1 cellular context compared by ENCODE assay signal in genomic region chr19:576768-577438, GRCh38.
TF ChIP-seq lines count a peak whose summit lies in the region.

No MANE protein-coding gene starts in this region.

TF ChIP-seq in K562, 482 proteins besides CTCF, POLR2A, EP300 and RAD21:
- TF ChIP-seq, protein P1, sequence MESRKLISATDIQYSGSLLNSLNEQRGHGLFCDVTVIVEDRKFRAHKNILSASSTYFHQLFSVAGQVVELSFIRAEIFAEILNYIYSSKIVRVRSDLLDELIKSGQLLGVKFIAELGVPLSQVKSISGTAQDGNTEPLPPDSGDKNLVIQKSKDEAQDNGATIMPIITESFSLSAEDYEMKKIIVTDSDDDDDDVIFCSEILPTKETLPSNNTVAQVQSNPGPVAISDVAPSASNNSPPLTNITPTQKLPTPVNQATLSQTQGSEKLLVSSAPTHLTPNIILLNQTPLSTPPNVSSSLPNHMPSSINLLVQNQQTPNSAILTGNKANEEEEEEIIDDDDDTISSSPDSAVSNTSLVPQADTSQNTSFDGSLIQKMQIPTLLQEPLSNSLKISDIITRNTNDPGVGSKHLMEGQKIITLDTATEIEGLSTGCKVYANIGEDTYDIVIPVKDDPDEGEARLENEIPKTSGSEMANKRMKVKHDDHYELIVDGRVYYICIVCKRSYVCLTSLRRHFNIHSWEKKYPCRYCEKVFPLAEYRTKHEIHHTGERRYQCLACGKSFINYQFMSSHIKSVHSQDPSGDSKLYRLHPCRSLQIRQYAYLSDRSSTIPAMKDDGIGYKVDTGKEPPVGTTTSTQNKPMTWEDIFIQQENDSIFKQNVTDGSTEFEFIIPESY (CRISPR knock-in tag; IDR thresholded peaks at IDR 0.05), result peak; percentile 84
- 0 out of 2 replicates have a peak, but pooled peaks have one; percentile 11 for TF ChIP-seq POLR2AphosphoS5 (IDR thresholded peaks at IDR 0.05; ENCODE audit: control insufficient read depth, insufficient read depth, low read depth, low read length)
- TF ChIP-seq BHLHE40 (IDR thresholded peaks at IDR 0.05; ENCODE audit: low read length), result no peak
- TF ChIP-seq RBM22 (IDR thresholded peaks at IDR 0.05; ENCODE audit: low read depth, low read length, poor library complexity, severe bottlenecking), result peak; percentile 25
